In genomic region chr4:153852501-153852900, GRCh38 we compare ENCODE assay signal across 35 cellular contexts.
"Had no signal": no experiment of that assay in that cellular context is flagged by ENCODE, and none has a peak within 500 bp of the region (broad histone marks: within the 10 kb centered on the region; RNA-seq: fewer than 3 reads in every experiment).

No MANE protein-coding gene starts in this region.

- H3K4me2 ChIP-seq: KMS-11 had no signal

- H3K9ac ChIP-seq: KMS-11 had no signal

- H3K4me3 ChIP-seq: MG63 had no signal

- DNase-seq: Karpas-422, Kasumi-1, KG1, MG63, MM.1S, MV-4-11, NCI-H1048, NCI-H1092, NCI-H1092 treated with DMSO at 0.1 percent for 48 hours, NCI-H1105, NCI-H1105 treated with DMSO at 0.1 percent for 48 hours, NCI-H1417, NCI-H1417 treated with DMSO at 0.1 percent for 48 hours, NCI-H1436, NCI-H1436 treated with DMSO at 0.1 percent for 48 hours, NCI-H146, NCI-H1694, NCI-H1694 treated with DMSO at 0.1 percent for 48 hours, NCI-H187, NCI-H187 treated with DMSO at 0.1 percent for 48 hours, NCI-H1930, NCI-H2029, NCI-H2029 treated with DMSO at 0.1 percent for 48 hours, NCI-H2081, NCI-H2081 treated with DMSO at 0.1 percent for 48 hours, NCI-H2107, NCI-H2171, NCI-H2171 treated with DMSO at 0.1 percent for 48 hours, NCI-H2227 treated with DMSO at 0.1 percent for 48 hours, NCI-H226, NCI-H345, NCI-H446, NCI-H446 treated with DMSO at 0.1 percent for 48 hours, NCI-H510A had no signal

- H3K27me3 ChIP-seq: MG63 had no signal

- H3K36me3 ChIP-seq: MG63 had no signal

- H3K27ac ChIP-seq: KMS-11 had no signal

- H3K9me3 ChIP-seq: MG63 had no signal
